16 cellular contexts compared by ENCODE assay signal in the genomic region with DNA sequence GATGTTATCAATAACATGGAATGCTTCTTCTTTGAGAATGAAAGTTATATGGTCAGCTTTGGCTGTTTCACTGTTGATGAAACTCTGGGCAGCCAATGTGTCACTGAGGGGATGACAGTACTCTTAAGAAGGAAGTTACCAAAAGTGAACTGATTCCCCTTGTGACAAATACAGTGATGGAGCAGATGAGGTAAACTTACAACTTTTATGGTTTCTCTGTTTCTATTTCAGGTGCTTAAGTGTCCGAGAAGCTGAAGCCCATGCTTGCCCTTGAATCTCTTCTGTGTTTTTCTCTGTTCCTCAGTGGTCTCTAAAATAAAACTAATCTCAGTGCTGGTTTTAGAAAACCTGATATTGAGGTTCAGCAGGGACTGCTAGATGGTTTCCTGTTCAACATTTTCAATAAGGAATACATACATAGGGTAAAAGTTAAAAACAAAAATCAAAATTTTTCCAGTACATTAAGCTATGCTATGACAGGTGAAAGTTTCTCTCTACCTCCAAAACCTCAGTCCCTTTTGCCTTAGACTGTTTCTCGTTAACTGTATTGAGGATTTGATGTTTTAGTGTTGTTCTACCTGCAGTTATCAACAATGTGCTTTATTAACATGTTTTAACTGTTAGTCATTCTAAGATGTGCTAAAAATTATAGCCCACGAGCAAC.
DNase-seq lines count a peak whose midpoint lies in the region; ATAC-seq, FAIRE-seq and TF ChIP-seq lines count a peak whose summit lies in the region.
"Had no signal": no experiment of that assay in that cellular context is flagged by ENCODE, and none has a peak within 500 bp of the region (broad histone marks: within the 10 kb centered on the region; RNA-seq: fewer than 3 reads in every experiment).

No MANE protein-coding gene starts in this region.

- CTCF ChIA-PET in A673 (lab: Charles Lee): no interaction called here

- H3K36me3 ChIP-seq in A673 (ENCODE audit: insufficient read depth, low read length, poor library complexity, severe bottlenecking): no peaks in the 10 kb centered on the region

- H3K4me1 ChIP-seq in A673 (ENCODE audit: insufficient read depth, low read length, poor library complexity, severe bottlenecking): no peaks in the 10 kb centered on the region

- POLR2A ChIA-PET in A673 (lab: Charles Lee; ENCODE audit: low non-redundant PET): no interaction called here

- no peak for TF ChIP-seq CTCF in A673 (conservative IDR thresholded peaks at IDR 0.05; ENCODE audit: low read depth, low read length)

- no peak for FAIRE-seq in frontal cortex (lab: Jason Lieb, UNC)
- FAIRE-seq: endometrium, TTC549 had no signal

- BruUV-seq in A673 (replicated peaks; lab: Mats Ljungman, UMichigan): no TSS peak

- H3K9me3 ChIP-seq in A673 (ENCODE audit: low read depth, low read length, poor library complexity, severe bottlenecking): no peaks in the 10 kb centered on the region

- H3K27ac ChIP-seq in A673 (ENCODE audit: low read depth, low read length, poor library complexity, severe bottlenecking): no peak overlapping the region

- intact Hi-C loops in A673 (cut with micrococcal nuclease; ENCODE audit: unreplicated experiment): no loop called here

- H3K4me3 ChIP-seq in A673 (ENCODE audit: low read depth, low read length, poor library complexity, severe bottlenecking): no peak overlapping the region

- DNase-seq in MV-4-11 (lab: John Stamatoyannopoulos, UW) (peak; percentile 55), A673 (ENCODE audit: low spot score) (no peak), frontal cortex (ENCODE audit: low spot score in 2 of 2) (no peak), NK-92 (lab: John Stamatoyannopoulos, UW; ENCODE audit: unreplicated experiment) (no peak), NCI-H1436 (lab: John Stamatoyannopoulos, UW) (no peak)
- DNase-seq: activated T-cell treated with anti-CD3 and anti-CD28 coated beads for 4 hours; CD4-positive, alpha-beta memory T cell; mammary epithelial cell; NCI-H1048; PC-3; stimulated activated CD4-positive, alpha-beta T cell treated with anti-CD3 and anti-CD28 coated beads, Interleukin-4, amount 100 ng/mL, for 1 hour had no signal

- no peaks in the 10 kb centered on the region for H3K27me3 ChIP-seq in A673 (replicated peaks; ENCODE audit: insufficient read depth, low read depth, low read length, poor library complexity)

- ATAC-seq in GM18867 (IDR thresholded peaks at IDR 0.05; ENCODE audit: unreplicated experiment): peak; percentile 99
- peak; percentile 98 for ATAC-seq in GM21423 (IDR thresholded peaks at IDR 0.05; ENCODE audit: unreplicated experiment)
- ATAC-seq in HG03025 (IDR thresholded peaks at IDR 0.05; ENCODE audit: low FRiP score, unreplicated experiment): peak; percentile 98
- ATAC-seq: PC-3 had no signal
